In the genomic region with DNA sequence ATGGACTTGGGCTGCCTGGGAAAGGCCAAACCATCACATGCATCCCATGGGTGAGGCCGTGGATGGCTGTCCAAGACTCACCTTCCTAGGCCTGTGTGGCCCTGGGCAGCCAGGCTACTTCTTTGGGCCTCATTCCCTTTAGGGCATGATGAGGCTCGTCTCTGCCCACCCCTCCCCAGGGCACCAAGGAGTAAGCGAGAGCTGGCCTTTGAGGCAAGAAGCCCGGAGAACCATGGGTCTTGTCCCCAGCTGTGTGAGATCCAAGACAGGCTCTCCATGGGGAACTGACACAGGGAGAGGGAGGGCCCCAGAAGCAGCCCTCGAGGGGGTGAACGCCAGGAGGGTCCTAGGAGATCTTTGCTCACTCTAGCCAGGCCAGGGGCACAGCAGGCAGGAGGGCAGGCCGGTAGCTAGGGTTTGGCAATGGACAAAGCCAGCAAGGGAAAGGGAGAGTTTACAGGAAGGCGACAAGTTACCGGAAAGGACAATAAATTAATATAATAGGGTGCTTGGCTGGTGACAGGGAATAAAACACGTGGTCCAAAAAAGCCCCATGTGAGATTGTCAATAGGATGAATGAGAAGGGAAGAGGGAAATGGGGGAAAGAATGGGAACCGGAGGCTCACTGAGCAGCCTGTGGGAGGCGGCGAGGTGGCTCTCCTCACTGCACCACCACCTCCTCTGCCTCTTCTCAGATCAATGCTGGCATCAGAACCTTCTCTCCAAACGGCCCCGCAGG, we compare ENCODE assay signal across 19 cellular contexts.
DNase-seq lines count a peak whose midpoint lies in the region; ATAC-seq and TF ChIP-seq lines count a peak whose summit lies in the region.
"Had no signal": no experiment of that assay in that cellular context is flagged by ENCODE, and none has a peak within 500 bp of the region (broad histone marks: within the 10 kb centered on the region; RNA-seq: fewer than 3 reads in every experiment).

No MANE protein-coding gene starts in this region.

- H3K27me3 ChIP-seq in GM23338 (ENCODE audit: insufficient read depth) (no peaks in the 10 kb centered on the region), IMR-90 (ENCODE audit: control insufficient read depth, insufficient read depth, low read length) (no peaks in the 10 kb centered on the region), mesenchymal stem cell (ENCODE audit: control insufficient read depth in 1 of 2, insufficient read depth in 1 of 2, low read length in 2 of 2) (peaks cover 3 to 45% of the 10 kb centered on the region in 2 experiments), spleen (replicated peaks in 1 of 7) (no peaks in the 10 kb centered on the region)
- H3K27me3 ChIP-seq: BLaER1 had no signal

- WGBS in IMR-90 (ENCODE audit: extremely low coverage in 2 of 2, insufficient read length in 1 of 2), 2 experiments = no CpG with 5 or more reads among the region's 15 CpGs
- WGBS in mesenchymal stem cell = 75% methylated on average over 15 of the region's 15 CpGs
- WGBS in spleen, 5 donors = 58 to 86% (median 84%) methylated on average over 14 to 15 of the region's 15 CpGs

- H3K4me3 Mint-ChIP-seq in GM23338 (no peak overlapping the region), HFFc6 (no peak overlapping the region)
- H3K4me3 Mint-ChIP-seq: B cell; CD4-positive, CD25-positive, alpha-beta regulatory T cell; CD8-positive, alpha-beta T cell had no signal

- CTCF ChIA-PET in IMR-90 (lab: Yijun Ruan, JAX) = no interaction called here

- H2BK5ac ChIP-seq in IMR-90 (ENCODE audit: low read depth, low read length, poor library complexity, severe bottlenecking) (no peak overlapping the region), mesenchymal stem cell (ENCODE audit: low read depth, low read length, poor library complexity, severe bottlenecking) (no peak overlapping the region)

- no peaks in the 10 kb centered on the region for H3K79me1 ChIP-seq in IMR-90 (ENCODE audit: low read depth in 1 of 2, low read length in 2 of 2)
- H3K79me1 ChIP-seq in mesenchymal stem cell (replicated peaks; ENCODE audit: low read length, poor library complexity, severe bottlenecking) = no peaks in the 10 kb centered on the region

- H3K4me3 ChIP-seq in GM23338 (no peak overlapping the region), IMR-90 (ENCODE audit: insufficient read depth, low read depth, low read length) (no peak overlapping the region), mesenchymal stem cell (ENCODE audit: insufficient read depth in 1 of 2, low read depth in 1 of 2, low read length in 2 of 2) (no peak overlapping the region), spleen (no peak overlapping the region)
- H3K4me3 ChIP-seq: BLaER1, GM12878 had no signal

- H3K18ac ChIP-seq in IMR-90 (ENCODE audit: low read depth, low read length) = no peak overlapping the region
- no peak overlapping the region for H3K18ac ChIP-seq in mesenchymal stem cell (ENCODE audit: low read depth in 1 of 2, low read length in 2 of 2)

- H2AFZ ChIP-seq in GM23338 (no peak overlapping the region), IMR-90 (replicated peaks; ENCODE audit: low read length, poor library complexity) (no peak overlapping the region), mesenchymal stem cell (ENCODE audit: low read depth, low read length) (peak overlapping the region; percentile 10)

- no peak overlapping the region for H3K4me2 ChIP-seq in GM23338
- H3K4me2 ChIP-seq in IMR-90 (ENCODE audit: low read depth, low read length) = no peak overlapping the region
- no peak overlapping the region for H3K4me2 ChIP-seq in mesenchymal stem cell (ENCODE audit: low read length, poor library complexity, severe bottlenecking)
- H3K4me2 ChIP-seq: BLaER1 had no signal

- no peaks in the 10 kb centered on the region for H3K4me1 ChIP-seq in GM23338 (ENCODE audit: insufficient read depth)
- H3K4me1 ChIP-seq in IMR-90 (ENCODE audit: control insufficient read depth, insufficient read depth, low read length) = no peaks in the 10 kb centered on the region
- peaks cover 1% of the 10 kb centered on the region for H3K4me1 ChIP-seq in mesenchymal stem cell (ENCODE audit: control insufficient read depth, insufficient read depth, low read depth, low read length)
- H3K4me1 ChIP-seq in spleen = peaks cover 0 to 5% (median 0%) of the 10 kb centered on the region in 6 donors
- H3K4me1 ChIP-seq: Caco-2 had no signal

- no peak overlapping the region for H2BK12ac ChIP-seq in mesenchymal stem cell (ENCODE audit: low read length in 2 of 2)

- in situ Hi-C loops in IMR-90 (cut with MboI; ENCODE audit: low sequenced_read_pairs) = loop anchor here (25.0 kb wide), 1 partner anchor 263 kb away; the partner anchor contains the start of gene CPSF4L

- H2BK15ac ChIP-seq in IMR-90 (ENCODE audit: low read depth, low read length) = no peak overlapping the region
- no peak overlapping the region for H2BK15ac ChIP-seq in mesenchymal stem cell (ENCODE audit: low read depth, poor library complexity, severe bottlenecking)

- H3K23ac ChIP-seq in IMR-90 (ENCODE audit: low read depth, low read length) = no peak overlapping the region
- H3K23ac ChIP-seq in mesenchymal stem cell (ENCODE audit: low read length in 2 of 2) = no peak overlapping the region

- BruUV-seq in IMR-90 (replicated peaks; lab: Mats Ljungman, UMichigan) = no TSS peak

- no peak for ATAC-seq in GM23338
- ATAC-seq in IMR-90 (ENCODE audit: low read depth) = no peak
- ATAC-seq in GM19455 (IDR thresholded peaks at IDR 0.05; ENCODE audit: unreplicated experiment) = no peak
- ATAC-seq: CD8-positive, alpha-beta T cell; GM12878 had no signal

- H3K27me3 Mint-ChIP-seq in GM23338 (ENCODE audit: insufficient read depth, low read depth, poor library complexity) (peaks cover 8% of the 10 kb centered on the region), HFFc6 (ENCODE audit: insufficient read depth) (peaks cover 4% of the 10 kb centered on the region; the same call in 1 of the 2 replicates)
- H3K27me3 Mint-ChIP-seq: B cell had no signal

- H3K9me2 ChIP-seq in GM23338 (ENCODE audit: insufficient read depth) = no peaks in the 10 kb centered on the region

- no peak for TF ChIP-seq RAD21 in IMR-90 (IDR thresholded peaks at IDR 0.05; ENCODE audit: low read length)

- H2BK120ac ChIP-seq in IMR-90 (ENCODE audit: low read depth, low read length) (no peak overlapping the region), mesenchymal stem cell (ENCODE audit: low read depth, low read length) (no peak overlapping the region)

- H3K79me2 ChIP-seq in GM23338 (replicated peaks; ENCODE audit: insufficient read depth) = no peaks in the 10 kb centered on the region

- H3K27ac Mint-ChIP-seq in GM23338 = 0 out of 2 replicates have a peak overlapping the region, but pooled peaks have one; percentile 23
- H3K27ac Mint-ChIP-seq in HFFc6 = no peak overlapping the region
- H3K27ac Mint-ChIP-seq: B cell; CD4-positive, CD25-positive, alpha-beta regulatory T cell; CD8-positive, alpha-beta T cell had no signal

- H3K9me3 ChIP-seq in IMR-90 (ENCODE audit: control insufficient read depth, insufficient read depth, low read length) (no peaks in the 10 kb centered on the region), mesenchymal stem cell (ENCODE audit: control insufficient read depth, low read length) (no peaks in the 10 kb centered on the region), spleen (no peaks in the 10 kb centered on the region)
- H3K9me3 ChIP-seq: BLaER1, Caco-2 had no signal

- TF ChIP-seq CTCF in GM23338 (conservative IDR thresholded peaks at IDR 0.05; ENCODE audit: low read depth in 2 of 2) (no peak), IMR-90 (conservative IDR thresholded peaks at IDR 0.05; ENCODE audit: low read depth, low read length) (no peak), spleen (IDR thresholded peaks at IDR 0.05 in 8 of 11, conservative IDR thresholded peaks at IDR 0.05 in 3 of 11) (no peak), HFFc6 (IDR thresholded peaks at IDR 0.05) (no peak)

- H3K4me1 Mint-ChIP-seq in GM23338 (peaks cover 9% of the 10 kb centered on the region; the same call in 1 of the 3 replicates), HFFc6 (ENCODE audit: low read depth) (no peaks in the 10 kb centered on the region)
- H3K4me1 Mint-ChIP-seq: CD4-positive, CD25-positive, alpha-beta regulatory T cell had no signal

- no peaks in the 10 kb centered on the region for H3K9me1 ChIP-seq in IMR-90 (ENCODE audit: insufficient read depth, low read length)

- no peak overlapping the region for H4K5ac ChIP-seq in IMR-90 (ENCODE audit: low read depth, low read length)

- no peaks in the 10 kb centered on the region for H3K9me3 Mint-ChIP-seq in GM23338
- H3K9me3 Mint-ChIP-seq in HFFc6 = peaks cover 84% of the 10 kb centered on the region
- H3K9me3 Mint-ChIP-seq: CD4-positive, CD25-positive, alpha-beta regulatory T cell; CD8-positive, alpha-beta T cell had no signal

- H3K36me3 ChIP-seq in GM23338 (ENCODE audit: insufficient read depth) (no peaks in the 10 kb centered on the region), IMR-90 (ENCODE audit: control insufficient read depth, insufficient read depth, low read length) (no peaks in the 10 kb centered on the region), mesenchymal stem cell (ENCODE audit: control insufficient read depth in 1 of 2, insufficient read depth in 2 of 2, low read depth in 1 of 2, low read length in 2 of 2) (no peaks in the 10 kb centered on the region), spleen (no peaks in the 10 kb centered on the region)

- dilution Hi-C loops in IMR-90 (cut with HindIII; ENCODE audit: low sequenced_read_pairs, unreplicated experiment) = no loop called here

- no peak overlapping the region for H2AK5ac ChIP-seq in IMR-90 (ENCODE audit: low read depth, low read length)
- no peak overlapping the region for H2AK5ac ChIP-seq in mesenchymal stem cell (ENCODE audit: low read length, severe bottlenecking)

- no peaks in the 10 kb centered on the region for H4K20me1 ChIP-seq in GM23338 (replicated peaks; ENCODE audit: insufficient read depth)
- H4K20me1 ChIP-seq in IMR-90 (ENCODE audit: insufficient read depth, low read length) = no peaks in the 10 kb centered on the region

- H4K8ac ChIP-seq in IMR-90 (ENCODE audit: low read depth in 2 of 2, low read length in 2 of 2) = no peak overlapping the region
- H4K8ac ChIP-seq in mesenchymal stem cell (ENCODE audit: low read length) = no peak overlapping the region

- H4K91ac ChIP-seq in IMR-90 (ENCODE audit: insufficient read depth, low read depth, low read length) = no peak overlapping the region
- no peak overlapping the region for H4K91ac ChIP-seq in mesenchymal stem cell (ENCODE audit: low read length)

- no peaks in the 10 kb centered on the region for H3F3A ChIP-seq in GM23338 (replicated peaks; ENCODE audit: low read depth)

- H2BK20ac ChIP-seq in IMR-90 (ENCODE audit: low read depth, low read length) = no peak overlapping the region

- intact Hi-C loops in IMR-90 (cut with micrococcal nuclease) = no loop called here
- intact Hi-C loops in spleen (cut with DNase I; ENCODE audit: low total_unique reads) = no loop called here

- H3K36me3 Mint-ChIP-seq in GM23338 (ENCODE audit: low read depth) (no peaks in the 10 kb centered on the region), HFFc6 (ENCODE audit: low read depth) (peaks cover 3% of the 10 kb centered on the region; the same call in 1 of the 2 replicates)
- H3K36me3 Mint-ChIP-seq: CD4-positive, CD25-positive, alpha-beta regulatory T cell had no signal

- POLR2A ChIA-PET in IMR-90 (lab: Charles Lee; ENCODE audit: unreplicated experiment) = no interaction called here

- H2AK9ac ChIP-seq in IMR-90 (replicated peaks; ENCODE audit: low read depth, low read length, poor library complexity) = peak overlapping the region; percentile 24

- no peak overlapping the region for H3K27ac ChIP-seq in GM23338 (ENCODE audit: low read depth)
- no peak overlapping the region for H3K27ac ChIP-seq in IMR-90 (ENCODE audit: insufficient read depth, low read length)
- no peak overlapping the region for H3K27ac ChIP-seq in mesenchymal stem cell (ENCODE audit: low read length, poor library complexity, severe bottlenecking)
- no peak overlapping the region for H3K27ac ChIP-seq in spleen
- H3K27ac ChIP-seq: BLaER1, C4-2B had no signal

- no peak overlapping the region for H3K4ac ChIP-seq in IMR-90 (ENCODE audit: low read depth, low read length)
- no peak overlapping the region for H3K4ac ChIP-seq in mesenchymal stem cell (ENCODE audit: low read depth in 1 of 2, low read length in 2 of 2)

- DNase-seq in GM23338 (ENCODE audit: low spot score) (no peak), IMR-90 (no peak), mesenchymal stem cell (no peak), spleen (peak; percentile 54), HFFc6 (no peak)
- no peak for DNase-seq in central memory CD4-positive, alpha-beta T cell
- DNase-seq: Caco-2; CD4-positive, CD25-positive, alpha-beta regulatory T cell; CD8-positive, alpha-beta T cell; DMS153; EL; GDM1; H7; HCEC 1CT had no signal

- no peak overlapping the region for H3K56ac ChIP-seq in IMR-90 (ENCODE audit: extremely low read depth, insufficient read depth, low read length)

- H3K14ac ChIP-seq in IMR-90 (replicated peaks; ENCODE audit: low read depth, low read length) = no peak overlapping the region
- no peak overlapping the region for H3K14ac ChIP-seq in mesenchymal stem cell (ENCODE audit: low read length in 2 of 2)

- TF ChIP-seq POLR2A in IMR-90 (IDR thresholded peaks at IDR 0.05; ENCODE audit: low read depth, low read length) = no peak
- no peak for TF ChIP-seq POLR2A in spleen (IDR thresholded peaks at IDR 0.05)

- no peak overlapping the region for H3K9ac ChIP-seq in IMR-90 (ENCODE audit: low read depth, low read length)
- no peak overlapping the region for H3K9ac ChIP-seq in mesenchymal stem cell (ENCODE audit: low read length)
- H3K9ac ChIP-seq: BLaER1 had no signal
